8 cellular contexts compared by ENCODE assay signal in the genomic region with DNA sequence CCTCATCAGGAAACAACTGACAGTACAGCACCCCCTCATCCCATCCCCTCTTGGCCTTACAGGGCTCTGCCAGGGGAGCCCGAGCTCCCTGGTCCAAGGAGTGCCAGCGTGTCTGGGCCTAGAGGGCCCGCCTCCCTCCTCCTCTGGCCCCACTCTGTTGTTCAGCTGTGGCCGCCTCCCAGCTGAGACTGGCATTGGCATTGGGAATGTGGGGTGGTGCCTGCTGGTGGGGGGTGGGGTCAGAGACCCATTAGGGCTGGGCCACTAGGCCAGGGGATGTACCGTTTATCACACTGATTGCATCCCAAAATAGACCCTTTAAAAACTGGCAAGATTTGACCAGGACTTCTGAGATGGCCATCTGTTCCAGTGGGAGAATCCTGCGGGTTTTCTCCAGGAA. TPM values are rescaled to one million over a fixed set of nuclear protein-coding genes. Genes with fewer than 3 reads are reported as not detected.
DNase-seq lines count a peak whose midpoint lies in the region; ATAC-seq and TF ChIP-seq lines count a peak whose summit lies in the region.

No MANE protein-coding gene starts in this region.

- in situ Hi-C loops in astrocyte of the cerebellum (cut with HindIII; ENCODE audit: low sequenced_read_pairs) = loop anchor here (5.0 kb wide), 1 partner anchor 67 kb away; no protein-coding TSS in a partner anchor

- no peak for DNase-seq in activated T-cell treated with anti-CD3 and anti-CD28 coated beads, Interleukin-2, amount 50 U/mL, for 4 hours
- DNase-seq in activated T-cell treated with anti-CD3 and anti-CD28 coated beads, Interleukin-2, amount 50 U/mL, for 1 hour = no peak
- no peak for DNase-seq in astrocyte of the cerebellum (ENCODE audit: low read depth)
- no peak for DNase-seq in stimulated activated naive B cell treated with anti-CD40 and anti-IgM and Interleukin-4, amounts not matched to agents 10 μg/mL and 1 μg/mL and 100 μg/mL, for 72 hours
- DNase-seq in mucosa of gallbladder (ENCODE audit: low spot score) = no peak
- DNase-seq in GM19238 (ENCODE audit: insufficient read length, low spot score) = no peak

- peak overlapping the region; percentile 86 for H3K4me3 Mint-ChIP-seq in activated T-cell treated with anti-CD3 and anti-CD28 coated beads, Interleukin-2, amount 50 U/mL, for 4 hours
- peak overlapping the region; percentile 79 to 86 for H3K4me3 Mint-ChIP-seq in stimulated activated naive B cell treated with anti-CD40 and anti-IgM and Interleukin-4, amounts not matched to agents 10 μg/mL and 1 μg/mL and 100 μg/mL, for 72 hours

- no peak for ATAC-seq in activated T-cell treated with anti-CD3 and anti-CD28 coated beads, Interleukin-2, amount 50 U/mL, for 4 hours
- ATAC-seq in stimulated activated naive B cell treated with anti-CD40 and anti-IgM and Interleukin-4, amounts not matched to agents 10 μg/mL and 1 μg/mL and 100 μg/mL, for 72 hours (replicated peaks) = no peak
- no peak for ATAC-seq in GM18498 (IDR thresholded peaks at IDR 0.05; ENCODE audit: unreplicated experiment)

- H3K4me3 ChIP-seq in astrocyte of the cerebellum (ENCODE audit: low read depth, low read length) = peak overlapping the region; percentile 73
- peak overlapping the region; percentile 71; the same call in 1 of the 2 replicates for H3K4me3 ChIP-seq in iPS-18c (ENCODE audit: insufficient read depth, low read depth, low read length)

- peaks cover 49% of the 10 kb centered on the region for H3K4me1 Mint-ChIP-seq in activated T-cell treated with anti-CD3 and anti-CD28 coated beads, Interleukin-2, amount 50 U/mL, for 4 hours (ENCODE audit: low read depth)
- H3K4me1 Mint-ChIP-seq in stimulated activated naive B cell treated with anti-CD40 and anti-IgM and Interleukin-4, amounts not matched to agents 10 μg/mL and 1 μg/mL and 100 μg/mL, for 72 hours = peaks cover 24 to 31% of the 10 kb centered on the region in 2 donors

- H3K9me3 Mint-ChIP-seq in activated T-cell treated with anti-CD3 and anti-CD28 coated beads, Interleukin-2, amount 50 U/mL, for 4 hours = no peaks in the 10 kb centered on the region
- H3K9me3 Mint-ChIP-seq in stimulated activated naive B cell treated with anti-CD40 and anti-IgM and Interleukin-4, amounts not matched to agents 10 μg/mL and 1 μg/mL and 100 μg/mL, for 72 hours = no peaks in the 10 kb centered on the region

- no peaks in the 10 kb centered on the region for H3K36me3 Mint-ChIP-seq in activated T-cell treated with anti-CD3 and anti-CD28 coated beads, Interleukin-2, amount 50 U/mL, for 4 hours (ENCODE audit: insufficient read depth)
- H3K36me3 Mint-ChIP-seq in stimulated activated naive B cell treated with anti-CD40 and anti-IgM and Interleukin-4, amounts not matched to agents 10 μg/mL and 1 μg/mL and 100 μg/mL, for 72 hours = no peaks in the 10 kb centered on the region

- H3K27ac Mint-ChIP-seq in stimulated activated naive B cell treated with anti-CD40 and anti-IgM and Interleukin-4, amounts not matched to agents 10 μg/mL and 1 μg/mL and 100 μg/mL, for 72 hours = peak overlapping the region; percentile 62

- TF ChIP-seq CTCF in astrocyte of the cerebellum (IDR thresholded peaks at IDR 0.05; ENCODE audit: low read depth, low read length, missing control alignments) = no peak

- no peaks in the 10 kb centered on the region for H3K27me3 Mint-ChIP-seq in activated T-cell treated with anti-CD3 and anti-CD28 coated beads, Interleukin-2, amount 50 U/mL, for 4 hours (ENCODE audit: low read depth)
- peaks cover 0 to 7% of the 10 kb centered on the region in 2 donors for H3K27me3 Mint-ChIP-seq in stimulated activated naive B cell treated with anti-CD40 and anti-IgM and Interleukin-4, amounts not matched to agents 10 μg/mL and 1 μg/mL and 100 μg/mL, for 72 hours

- H3K9me3 ChIP-seq in iPS-18c (ENCODE audit: control insufficient read depth, insufficient read depth, low read length) = no peaks in the 10 kb centered on the region

RNA-seq across cellular contexts. Expression of gene LDLRAP1, which starts 1.4 kb away (rescaled TPM):
- total RNA-seq in activated T-cell treated with anti-CD3 and anti-CD28 coated beads, Interleukin-2, amount 50 U/mL, for 4 hours = 10 to 100 TPM in 1 of 3 donors, 1 to 10 TPM in 2; 7.6 to 11.4 (median 9.2) TPM
- 22.8 TPM for total RNA-seq in mucosa of gallbladder
